Comparison of ENCODE assay signal across 35 cellular contexts in the genomic region with DNA sequence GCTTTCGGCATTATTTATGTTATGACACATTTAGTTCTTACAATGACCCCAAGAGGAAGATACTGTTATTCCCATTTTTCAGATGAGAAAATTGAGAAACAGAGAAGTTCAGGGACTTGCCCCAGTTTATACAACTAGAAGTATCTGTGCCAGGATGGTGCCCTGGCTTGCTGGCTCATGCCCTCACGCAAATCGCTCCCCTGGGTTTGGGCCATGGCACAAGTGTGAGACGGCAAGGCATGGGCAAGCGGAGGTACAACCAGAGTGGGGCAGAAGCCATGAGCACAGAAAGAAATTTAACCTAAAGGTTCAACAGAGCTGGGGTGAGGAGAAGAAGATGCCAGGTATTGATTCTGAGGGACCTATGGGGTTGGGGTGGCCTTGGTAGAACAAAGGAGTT.
"Had no signal": no experiment of that assay in that cellular context is flagged by ENCODE, and none has a peak within 500 bp of the region (broad histone marks: within the 10 kb centered on the region; RNA-seq: fewer than 3 reads in every experiment).

No MANE protein-coding gene starts in this region.

- H3K9me3 ChIP-seq: MG63 had no signal

- H3K4me3 ChIP-seq: MG63 had no signal

- DNase-seq: Karpas-422, Kasumi-1, MG63, MM.1S, MV-4-11, NCI-H1048, NCI-H1092, NCI-H1092 treated with DMSO at 0.1 percent for 48 hours, NCI-H1105, NCI-H1105 treated with DMSO at 0.1 percent for 48 hours, NCI-H1417, NCI-H1417 treated with DMSO at 0.1 percent for 48 hours, NCI-H1436, NCI-H1436 treated with DMSO at 0.1 percent for 48 hours, NCI-H146, NCI-H1694, NCI-H1694 treated with DMSO at 0.1 percent for 48 hours, NCI-H187, NCI-H187 treated with DMSO at 0.1 percent for 48 hours, NCI-H1930, NCI-H2029, NCI-H2029 treated with DMSO at 0.1 percent for 48 hours, NCI-H2081, NCI-H2081 treated with DMSO at 0.1 percent for 48 hours, NCI-H2107, NCI-H2171, NCI-H2171 treated with DMSO at 0.1 percent for 48 hours, NCI-H2227 treated with DMSO at 0.1 percent for 48 hours, NCI-H226, NCI-H345, NCI-H446, NCI-H446 treated with DMSO at 0.1 percent for 48 hours, NCI-H510A, NCI-H510A treated with DMSO at 0.1 percent for 48 hours, NCI-H524 had no signal

- H3K36me3 ChIP-seq: MG63 had no signal
